Comparison of ENCODE assay signal across 24 cellular contexts in genomic region chr3:71484452-71484851, GRCh38.
"Had no signal": no experiment of that assay in that cellular context is flagged by ENCODE, and none has a peak within 500 bp of the region (broad histone marks: within the 10 kb centered on the region; RNA-seq: fewer than 3 reads in every experiment).

No MANE protein-coding gene starts in this region.

- H3K9me3 ChIP-seq: right atrium auricular region, SJCRH30, upper lobe of left lung had no signal

- H3K36me3 Mint-ChIP-seq: memory B cell had no signal

- H3K9me3 Mint-ChIP-seq: effector memory CD8-positive, alpha-beta T cell; memory B cell; nephron; stimulated activated naive B cell treated with anti-CD40 and anti-IgM and Interleukin-4, amounts not matched to agents 10 μg/mL and 1 μg/mL and 100 μg/mL, for 72 hours had no signal

- H3K4me1 Mint-ChIP-seq: nephron had no signal

- H3K27ac ChIP-seq: foreskin keratinocyte, right atrium auricular region, SJCRH30, skin epidermis, upper lobe of left lung had no signal

- ATAC-seq: activated CD4-positive, CD25-positive, alpha-beta regulatory T cell treated with anti-CD3 and anti-CD28 coated beads, Interleukin-2, amount 50 U/mL, for 24 hours; effector memory CD8-positive, alpha-beta T cell; foreskin keratinocyte; left ventricle myocardium superior; stimulated activated naive B cell treated with anti-CD40 and anti-IgM and Interleukin-4, amounts not matched to agents 10 μg/mL and 1 μg/mL and 100 μg/mL, for 72 hours had no signal

- H3K27ac Mint-ChIP-seq: memory B cell; nephron; stimulated activated naive B cell treated with anti-CD40 and anti-IgM and Interleukin-4, amounts not matched to agents 10 μg/mL and 1 μg/mL and 100 μg/mL, for 72 hours had no signal

- H3K36me3 ChIP-seq: right atrium auricular region, SJCRH30 had no signal

- H3K4me1 ChIP-seq: foreskin keratinocyte, right atrium auricular region, SJCRH30 had no signal

- DNase-seq: activated CD4-positive, alpha-beta T cell treated with anti-CD3 and anti-CD28 coated beads, Interleukin-2, amount 50 U/mL, for 48 hours; activated naive CD4-positive, alpha-beta T cell treated with anti-CD3 and anti-CD28 coated beads, Interleukin-2, amount 50 U/mL, for 16 hours; anterior cingulate cortex; cerebellar nuclear complex; dermis blood vessel endothelial cell; effector memory CD8-positive, alpha-beta T cell; foreskin keratinocyte; glutamatergic neuron; hypothalamus; kidney glomerular epithelial cell; left ventricle myocardium superior; nucleus accumbens; posterior cingulate gyrus; SJCRH30; stimulated activated CD4-positive, alpha-beta T cell treated with anti-CD3 and anti-CD28 coated beads, Interleukin-15, amount 100 ng/mL, for 24 hours; stimulated activated CD4-positive, alpha-beta T cell treated with anti-CD3 and anti-CD28 coated beads, Interleukin-4, amount 100 ng/mL, for 1 hour; stimulated activated naive B cell treated with anti-CD40 and anti-IgM and Interleukin-4, amounts not matched to agents 10 μg/mL and 1 μg/mL and 100 μg/mL, for 72 hours; T1000; upper lobe of left lung had no signal

- H3K27me3 ChIP-seq: foreskin keratinocyte, right atrium auricular region, SJCRH30, upper lobe of left lung had no signal

- H3K27me3 Mint-ChIP-seq: effector memory CD8-positive, alpha-beta T cell; memory B cell; stimulated activated naive B cell treated with anti-CD40 and anti-IgM and Interleukin-4, amounts not matched to agents 10 μg/mL and 1 μg/mL and 100 μg/mL, for 72 hours had no signal

- H3K4me3 Mint-ChIP-seq: effector memory CD8-positive, alpha-beta T cell; memory B cell; nephron; stimulated activated naive B cell treated with anti-CD40 and anti-IgM and Interleukin-4, amounts not matched to agents 10 μg/mL and 1 μg/mL and 100 μg/mL, for 72 hours had no signal

- H3K4me3 ChIP-seq: right atrium auricular region, SJCRH30, skin epidermis, upper lobe of left lung had no signal
